20 cellular contexts compared by ENCODE assay signal in the genomic region with DNA sequence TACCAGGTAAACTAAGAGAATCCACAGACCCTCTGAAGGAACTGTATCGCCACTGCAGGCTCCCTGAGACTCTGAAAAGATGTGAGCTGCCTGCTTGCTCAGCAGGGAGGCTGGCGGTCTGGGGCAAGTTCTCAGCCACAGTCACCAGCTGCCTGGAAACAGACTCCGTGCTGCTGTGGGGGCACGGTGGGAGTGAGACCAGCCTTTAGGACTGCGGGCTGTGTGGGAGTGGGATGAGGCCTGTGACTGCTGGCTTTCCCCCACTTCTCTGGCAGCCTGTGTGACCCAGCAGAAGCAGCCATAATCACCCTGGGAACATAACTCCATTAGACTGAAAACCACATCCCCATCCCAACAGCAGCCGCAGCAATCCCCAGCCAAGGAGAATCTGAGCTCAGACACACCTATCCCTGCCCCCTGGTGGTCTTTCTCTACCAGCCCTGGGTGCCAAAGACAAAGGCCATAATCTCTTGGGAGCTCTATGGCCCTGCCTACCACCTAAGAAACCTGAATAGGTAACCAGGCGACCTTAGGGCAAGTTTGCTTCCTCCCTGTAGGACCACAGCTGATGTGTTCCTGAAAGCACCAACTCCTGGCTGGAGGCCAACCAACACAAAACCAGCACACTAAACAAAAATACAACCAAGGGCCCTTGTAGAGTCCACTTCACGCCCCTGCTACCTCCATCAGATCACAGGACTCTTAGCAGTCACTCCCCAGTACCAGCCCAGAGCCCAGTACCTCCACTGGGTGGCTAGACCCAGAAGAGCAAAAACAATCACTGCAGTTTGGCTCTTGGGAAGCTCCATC.
A peak's percentile ranks its signal among the peaks of the same experiment; 100 is the strongest.
DNase-seq lines count a peak whose midpoint lies in the region; ATAC-seq, FAIRE-seq and TF ChIP-seq lines count a peak whose summit lies in the region.
"Had no signal": no experiment of that assay in that cellular context is flagged by ENCODE, and none has a peak within 500 bp of the region (broad histone marks: within the 10 kb centered on the region; RNA-seq: fewer than 3 reads in every experiment).

No MANE protein-coding gene starts in this region.

- no peak overlapping the region for H3K4me2 ChIP-seq in osteoblast (ENCODE audit: insufficient read depth, low read length)

- no peak for TF ChIP-seq POLR2A in esophagus muscularis mucosa (IDR thresholded peaks at IDR 0.05; ENCODE audit: low read depth)
- TF ChIP-seq POLR2A in GM12891 (IDR thresholded peaks at IDR 0.05; ENCODE audit: low read depth, low read length): no peak

- peak; percentile 26 for DNase-seq in H7
- peak; percentile 39 for DNase-seq in NCI-H69 (lab: John Stamatoyannopoulos, UW)
- DNase-seq in epithelial cell of proximal tubule (ENCODE audit: low read depth): no peak
- DNase-seq in osteoblast (ENCODE audit: insufficient read length, low spot score, missing footprints): no peak
- no peak for DNase-seq in esophagus muscularis mucosa (ENCODE audit: extremely low spot score)
- DNase-seq in activated naive CD4-positive, alpha-beta T cell treated with anti-CD3 and anti-CD28 coated beads, Interleukin-2, amount 50 U/mL, for 72 hours (ENCODE audit: low spot score in 2 of 2): no peak
- no peak for DNase-seq in GM12891 (ENCODE audit: insufficient read length, low spot score)
- DNase-seq: activated naive CD4-positive, alpha-beta T cell treated with anti-CD3 and anti-CD28 coated beads, Interleukin-2, amount 10 ng/mL, durations not matched to agents 7 days and 5 days; DMS79 treated with DMSO at 0.1 percent for 48 hours; effector CD8-positive, alpha-beta T cell; NCI-H1436; NCI-H526 treated with DMSO at 0.1 percent for 48 hours; nucleus accumbens; stimulated activated naive CD8-positive, alpha-beta T cell treated with anti-CD3 and anti-CD28 coated beads, Interleukin-15, Interleukin-2, amounts not matched to agents 100 U/mL and 50 U/mL, for 24 hours; uterus had no signal

- H3K4me3 ChIP-seq in H7 (ENCODE audit: insufficient read depth, low read depth, low read length) (no peak overlapping the region), epithelial cell of proximal tubule (ENCODE audit: low read depth, low read length) (no peak overlapping the region), osteoblast (ENCODE audit: insufficient read depth, low read length) (no peak overlapping the region), esophagus muscularis mucosa (no peak overlapping the region)
- H3K4me3 ChIP-seq: breast epithelium, skin epidermis, uterus had no signal

- H3K36me3 ChIP-seq in H7 (replicated peaks; ENCODE audit: control insufficient read depth, insufficient read depth, low read length): no peaks in the 10 kb centered on the region
- H3K36me3 ChIP-seq in osteoblast (ENCODE audit: insufficient read depth, low read length): peaks cover 3% of the 10 kb centered on the region
- peaks cover 0 to 2% (median 0%) of the 10 kb centered on the region in 4 donors for H3K36me3 ChIP-seq in esophagus muscularis mucosa
- H3K36me3 ChIP-seq: breast epithelium, uterus had no signal

- H3K27me3 ChIP-seq in H7 (ENCODE audit: control insufficient read depth, insufficient read depth, low read length) (no peaks in the 10 kb centered on the region), osteoblast (ENCODE audit: insufficient read depth, low read length) (no peaks in the 10 kb centered on the region), esophagus muscularis mucosa (no peaks in the 10 kb centered on the region)
- H3K27me3 ChIP-seq: breast epithelium, uterus had no signal

- intact Hi-C loops in esophagus muscularis mucosa (cut with DNase I): no loop called here

- ATAC-seq in activated naive CD4-positive, alpha-beta T cell treated with anti-CD3 and anti-CD28 coated beads, Interleukin-2, amount 50 U/mL, for 72 hours: no peak
- ATAC-seq: activated CD4-positive, CD25-positive, alpha-beta regulatory T cell treated with anti-CD3 and anti-CD28 coated beads, Interleukin-2, amount 50 U/mL, for 24 hours; stimulated activated naive CD8-positive, alpha-beta T cell treated with anti-CD3 and anti-CD28 coated beads, Interleukin-15, Interleukin-2, amounts not matched to agents 100 U/mL and 50 U/mL, for 24 hours had no signal

- H3K27ac ChIP-seq in osteoblast (ENCODE audit: low read depth, low read length) (peak overlapping the region; percentile 48), esophagus muscularis mucosa (replicated peaks in 1 of 4) (no peak overlapping the region)
- H3K27ac ChIP-seq: breast epithelium, C4-2B, skin epidermis, uterus had no signal

- peak; percentile 13 for TF ChIP-seq CTCF in epithelial cell of proximal tubule (conservative IDR thresholded peaks at IDR 0.05; ENCODE audit: low read depth, low read length)
- TF ChIP-seq CTCF in osteoblast (IDR thresholded peaks at IDR 0.05; ENCODE audit: extremely low read depth, low read depth, low read length): no peak
- no peak for TF ChIP-seq CTCF in esophagus muscularis mucosa (IDR thresholded peaks at IDR 0.05)

- H3K4me1 ChIP-seq in osteoblast (ENCODE audit: insufficient read depth, low read length) (peaks cover 7% of the 10 kb centered on the region), esophagus muscularis mucosa (no peaks in the 10 kb centered on the region)
- H3K4me1 ChIP-seq: breast epithelium, uterus had no signal

- H3K79me2 ChIP-seq in osteoblast (ENCODE audit: insufficient read depth, low read length): peaks cover 37% of the 10 kb centered on the region

- FAIRE-seq in GM12891 (lab: Jason Lieb, UNC): no peak
- FAIRE-seq: H54 had no signal

- peaks cover 3% of the 10 kb centered on the region for H4K20me1 ChIP-seq in osteoblast (ENCODE audit: insufficient read depth, low read length)

- H3K9me3 Mint-ChIP-seq in activated naive CD4-positive, alpha-beta T cell treated with anti-CD3 and anti-CD28 coated beads, Interleukin-2, amount 50 U/mL, for 72 hours: peaks cover 18 to 22% of the 10 kb centered on the region in 2 donors

- 93% methylated on average over 7 of the region's 8 CpGs for WGBS in esophagus muscularis mucosa

- no peak for TF ChIP-seq EP300 in esophagus muscularis mucosa (IDR thresholded peaks at IDR 0.05)

- H2AFZ ChIP-seq in osteoblast (ENCODE audit: low read length): peak overlapping the region; percentile 33

- H3K9me3 ChIP-seq in osteoblast (ENCODE audit: low read depth, low read length) (no peaks in the 10 kb centered on the region), esophagus muscularis mucosa (peaks cover 0 to 17% (median 6%) of the 10 kb centered on the region in 4 donors)

- H3K36me3 Mint-ChIP-seq in activated naive CD4-positive, alpha-beta T cell treated with anti-CD3 and anti-CD28 coated beads, Interleukin-2, amount 50 U/mL, for 72 hours: peaks cover 26 to 32% of the 10 kb centered on the region in 2 donors

- H3K27ac Mint-ChIP-seq in activated naive CD4-positive, alpha-beta T cell treated with anti-CD3 and anti-CD28 coated beads, Interleukin-2, amount 50 U/mL, for 72 hours: no peak overlapping the region
- H3K27ac Mint-ChIP-seq: activated naive CD4-positive, alpha-beta T cell treated with anti-CD3 and anti-CD28 coated beads, Interleukin-2, amount 10 ng/mL, durations not matched to agents 7 days and 5 days had no signal

TF ChIP-seq in GM12891, 5 proteins besides CTCF, POLR2A, EP300 and RAD21:
- TF ChIP-seq PAX5 (IDR thresholded peaks at IDR 0.05; ENCODE audit: insufficient read depth, low read length, severe bottlenecking) (no peak), SPI1 (IDR thresholded peaks at IDR 0.05; ENCODE audit: low read depth, low read length) (no peak), TAF1 (IDR thresholded peaks at IDR 0.05; ENCODE audit: low read depth, low read length) (no peak), POU2F2 (IDR thresholded peaks at IDR 0.05; ENCODE audit: low read depth, low read length) (no peak), POLR2AphosphoS5 (IDR thresholded peaks at IDR 0.05; ENCODE audit: low read depth, low read length) (no peak)

Comparison
In these comparisons a context has a peak if more than half of its experiments do, and no peak if none do; other contexts are left out.
1. DNase-seq: peak in H7 (single experiment) and NCI-H69 (single experiment); none in epithelial cell of proximal tubule (single experiment), osteoblast (single experiment), esophagus muscularis mucosa (single experiment), activated naive CD4-positive, alpha-beta T cell treated with anti-CD3 and anti-CD28 coated beads, Interleukin-2, amount 50 U/mL, for 72 hours (0 of 2) and GM12891 (single experiment).